In genomic region chr2:33476100-33476792, GRCh38 we compare ENCODE assay signal across 8 cellular contexts.
A peak's percentile ranks its signal among the peaks of the same experiment; 100 is the strongest.
DNase-seq lines count a peak whose midpoint lies in the region; ATAC-seq and TF ChIP-seq lines count a peak whose summit lies in the region.

RASGRP3 (plus strand) TSS chr2:33476649; CDS start chr2:33515137, 38,488 bp downstream.

- H3K9me3 ChIP-seq in effector memory CD4-positive, alpha-beta T cell (ENCODE audit: control insufficient read depth, low read length) = no peaks in the 10 kb centered on the region

- H3K4me3 ChIP-seq in AG10803 (ENCODE audit: low read length) = peak within 1 kb of the TSS; percentile 79
- peak within 1 kb of the TSS; percentile 72 for H3K4me3 ChIP-seq in effector memory CD4-positive, alpha-beta T cell (ENCODE audit: insufficient read depth, low read depth, low read length, poor library complexity, severe bottlenecking)

- no peaks in the 10 kb centered on the region for H3K27me3 ChIP-seq in effector memory CD4-positive, alpha-beta T cell (replicated peaks; ENCODE audit: control insufficient read depth, insufficient read depth, low read length, poor library complexity, severe bottlenecking)

- H3K4me1 ChIP-seq in effector memory CD4-positive, alpha-beta T cell (ENCODE audit: control insufficient read depth, insufficient read depth, low read length, poor library complexity, severe bottlenecking) = peaks cover 17% of the 10 kb centered on the region

- ATAC-seq in GM18909 (IDR thresholded peaks at IDR 0.05; ENCODE audit: poor library complexity, unreplicated experiment) (peak; percentile 57), HG03159 (IDR thresholded peaks at IDR 0.05; ENCODE audit: unreplicated experiment) (peak; percentile 55)

- peak; percentile 98 for DNase-seq in AG10803 (ENCODE audit: low read depth)
- DNase-seq in NCI-H526 (lab: John Stamatoyannopoulos, UW) = peak; percentile 72 to 73
- peak; percentile 21 to 30 for DNase-seq in activated CD8-positive, alpha-beta memory T cell treated with anti-CD3 and anti-CD28 coated beads for 1 hour (ENCODE audit: extremely low read depth in 1 of 2, low read depth in 1 of 2)
- DNase-seq in effector memory CD4-positive, alpha-beta T cell = peak; percentile 23 to 44 (median 35)
- peak; percentile 91 for DNase-seq in medulla oblongata (ENCODE audit: extremely low spot score)
- peak; percentile 18 to 47 (median 40) for DNase-seq in stimulated activated CD4-positive, alpha-beta T cell treated with anti-CD3 and anti-CD28 coated beads, TNF-alpha, amount 100 ng/mL, for 48 hours (ENCODE audit: low read depth in 3 of 3)

- TF ChIP-seq CTCF in AG10803 (conservative IDR thresholded peaks at IDR 0.05; ENCODE audit: low read length) = no peak

- peak within 1 kb of the TSS; percentile 89 for H3K27ac ChIP-seq in effector memory CD4-positive, alpha-beta T cell (ENCODE audit: insufficient read depth, low read length, poor library complexity, severe bottlenecking)

- no peaks in the 10 kb centered on the region for H3K36me3 ChIP-seq in effector memory CD4-positive, alpha-beta T cell (ENCODE audit: control insufficient read depth, insufficient read depth, low read length)

Comparison
In these comparisons a context has a peak if more than half of its experiments do, and no peak if none do; other contexts are left out.
1. Peak in every context shown above with its lines: DNase-seq, ATAC-seq, H3K4me3 ChIP-seq and H3K27ac ChIP-seq.
2. DNase-seq: peak in every context shown above with its lines; median percentile 98 in AG10803; 91 in medulla oblongata; 72 in NCI-H526; 40 in stimulated activated CD4-positive, alpha-beta T cell treated with anti-CD3 and anti-CD28 coated beads, TNF-alpha, amount 100 ng/mL, for 48 hours; 35 in effector memory CD4-positive, alpha-beta T cell; 26 in activated CD8-positive, alpha-beta memory T cell treated with anti-CD3 and anti-CD28 coated beads for 1 hour.